ENCODE assay signal across 8 cellular contexts in the genomic region with DNA sequence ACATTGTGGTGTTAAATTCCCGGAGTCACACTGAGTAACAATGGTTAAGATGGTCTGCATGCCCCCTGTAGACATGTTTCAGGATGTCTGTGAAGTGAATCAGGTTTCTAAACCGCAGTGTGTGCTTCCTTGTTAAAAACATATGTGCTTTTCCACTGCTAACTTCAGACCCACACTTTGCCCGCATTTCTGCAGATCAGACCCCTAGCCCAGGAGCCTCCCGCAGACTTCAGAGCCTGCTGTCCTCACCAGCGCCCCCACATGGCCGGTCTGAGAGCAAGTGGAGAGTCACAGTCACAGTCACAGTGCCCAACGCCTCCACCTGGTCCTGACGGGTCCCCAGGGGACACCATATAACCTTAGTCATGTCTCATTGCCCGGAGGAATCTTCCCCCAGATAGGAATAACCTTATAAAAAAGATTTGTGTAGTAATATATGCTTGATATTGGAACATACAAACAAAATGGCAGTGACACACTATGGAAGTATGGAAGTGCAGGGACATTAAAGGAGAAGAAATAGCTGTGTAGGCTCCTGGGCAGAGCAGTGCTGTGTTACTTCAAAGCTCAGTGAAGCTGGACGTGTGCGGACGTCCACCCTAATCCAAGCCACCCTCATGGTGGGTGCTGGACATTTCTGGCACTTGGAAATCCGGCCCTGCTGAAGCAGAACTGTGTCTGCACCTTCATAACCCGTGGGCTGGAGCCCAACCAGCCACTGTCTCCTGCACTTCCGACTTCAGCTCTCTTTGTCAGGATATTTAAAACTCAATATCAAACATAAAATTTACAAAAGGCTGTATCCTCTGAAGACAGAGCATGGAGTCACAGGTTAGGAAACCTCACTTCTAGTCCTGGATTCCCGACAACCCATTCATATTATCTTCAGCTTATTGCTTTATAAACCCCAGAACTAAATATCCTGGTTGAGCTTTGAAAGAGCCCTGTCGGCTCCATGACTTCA. TPM values are rescaled to one million over a fixed set of nuclear protein-coding genes. Genes with fewer than 3 reads are reported as not detected.
DNase-seq lines count a peak whose midpoint lies in the region; ATAC-seq, FAIRE-seq and TF ChIP-seq lines count a peak whose summit lies in the region.

No MANE protein-coding gene starts in this region.

- no peak overlapping the region for H3K4me3 ChIP-seq in H7 (ENCODE audit: insufficient read depth, low read depth, low read length)
- no peak overlapping the region for H3K4me3 ChIP-seq in keratinocyte (ENCODE audit: control insufficient read depth in 2 of 3, extremely low read depth in 1 of 3, insufficient read depth in 2 of 3, low read depth in 1 of 3, low read length in 3 of 3)
- H3K4me3 ChIP-seq in body of pancreas = no peak overlapping the region

- intact Hi-C loops in body of pancreas (cut with DNase I) = no loop called here

- 66 to 68% methylated on average over 17 of the region's 17 CpGs for WGBS in body of pancreas, 2 donors

- H3K36me3 ChIP-seq in H7 (replicated peaks; ENCODE audit: control insufficient read depth, insufficient read depth, low read length) = peaks cover 3% of the 10 kb centered on the region
- peaks cover 2 to 7% of the 10 kb centered on the region in 2 experiments for H3K36me3 ChIP-seq in keratinocyte (ENCODE audit: control insufficient read depth in 2 of 2, extremely low read depth in 1 of 2, insufficient read depth in 2 of 2, low read length in 2 of 2)
- H3K36me3 ChIP-seq in body of pancreas (replicated peaks in 1 of 2; ENCODE audit: insufficient read depth in 1 of 2, low read depth in 2 of 2) = no peaks in the 10 kb centered on the region

- ATAC-seq in activated T-cell treated with anti-CD3 and anti-CD28 coated beads, Interleukin-2, amount 50 U/mL, for 72 hours (replicated peaks in 1 of 2) = peak; percentile 26 to 36
- ATAC-seq in GM18858 (IDR thresholded peaks at IDR 0.05; ENCODE audit: unreplicated experiment) = no peak
- ATAC-seq in body of pancreas = no peak

- peaks cover 0 to 3% of the 10 kb centered on the region in 2 donors for H3K9me3 Mint-ChIP-seq in activated T-cell treated with anti-CD3 and anti-CD28 coated beads, Interleukin-2, amount 50 U/mL, for 72 hours

- DNase-seq in AG20443 (ENCODE audit: low spot score) = peak; percentile 35
- DNase-seq in H7 = peak; percentile 75
- DNase-seq in activated T-cell treated with anti-CD3 and anti-CD28 coated beads, Interleukin-2, amount 50 U/mL, for 72 hours = peak; percentile 55 to 58
- DNase-seq in keratinocyte (ENCODE audit: low read depth, low spot score) = no peak
- no peak for DNase-seq in SW480 (ENCODE audit: low spot score)
- DNase-seq in body of pancreas = no peak
- no peak for DNase-seq in NCI-H1048 (lab: John Stamatoyannopoulos, UW)

- H3K4me3 Mint-ChIP-seq in activated T-cell treated with anti-CD3 and anti-CD28 coated beads, Interleukin-2, amount 50 U/mL, for 72 hours = no peak overlapping the region

- H3K79me2 ChIP-seq in keratinocyte (ENCODE audit: control insufficient read depth, insufficient read depth, low read length) = no peaks in the 10 kb centered on the region

- no peak overlapping the region for H2AFZ ChIP-seq in keratinocyte (ENCODE audit: control insufficient read depth, low read length)

- H3K4me1 Mint-ChIP-seq in activated T-cell treated with anti-CD3 and anti-CD28 coated beads, Interleukin-2, amount 50 U/mL, for 72 hours (ENCODE audit: low read depth) = peaks cover 48% of the 10 kb centered on the region

- H3K9me1 ChIP-seq in keratinocyte (ENCODE audit: control insufficient read depth, extremely low read depth, insufficient read depth, low read length) = no peaks in the 10 kb centered on the region

- H3K27ac ChIP-seq in keratinocyte (ENCODE audit: control insufficient read depth, insufficient read depth, low read length) (no peak overlapping the region), body of pancreas (no peak overlapping the region)

- no peaks in the 10 kb centered on the region for H3K27me3 Mint-ChIP-seq in activated T-cell treated with anti-CD3 and anti-CD28 coated beads, Interleukin-2, amount 50 U/mL, for 72 hours (ENCODE audit: low read depth)

- H4K20me1 ChIP-seq in keratinocyte (ENCODE audit: control insufficient read depth, extremely low read depth, insufficient read depth, low read length) = no peaks in the 10 kb centered on the region

- H3K27me3 ChIP-seq in H7 (ENCODE audit: control insufficient read depth, insufficient read depth, low read length) (no peaks in the 10 kb centered on the region; the same call in 1 of the 2 replicates), keratinocyte (ENCODE audit: control insufficient read depth, extremely low read depth, insufficient read depth, low read length) (no peaks in the 10 kb centered on the region), body of pancreas (no peaks in the 10 kb centered on the region)

- dilution Hi-C loops in keratinocyte (cut with MboI; ENCODE audit: extremely low pct_ligation_motif_present, low sequenced_read_pairs) = no loop called here

- TF ChIP-seq CTCF in keratinocyte (optimal IDR thresholded peaks at IDR 0.05 in 1 of 3, IDR thresholded peaks at IDR 0.05 in 1 of 3, conservative IDR thresholded peaks at IDR 0.05 in 1 of 3; ENCODE audit: extremely low read depth in 1 of 3, insufficient read depth in 2 of 3, low read length in 3 of 3) = peak; percentile 48 to 55 (median 53)
- peak in 2 of 7 experiments; percentile 18 to 22 for TF ChIP-seq CTCF in body of pancreas (IDR thresholded peaks at IDR 0.05)

- FAIRE-seq in keratinocyte (lab: Jason Lieb, UNC) = no peak

- H3K4me1 ChIP-seq in keratinocyte (ENCODE audit: control insufficient read depth, extremely low read depth, insufficient read depth, low read length) (peaks cover 13% of the 10 kb centered on the region), body of pancreas (peaks cover 9% of the 10 kb centered on the region)

- no peak for TF ChIP-seq POLR2A in body of pancreas (IDR thresholded peaks at IDR 0.05)

- no peak overlapping the region for H3K9ac ChIP-seq in keratinocyte (ENCODE audit: control insufficient read depth, extremely low read depth, insufficient read depth, low read length)

- no peak overlapping the region for H3K4me2 ChIP-seq in keratinocyte (ENCODE audit: control insufficient read depth, extremely low read depth, insufficient read depth, low read depth, low read length)

- H3K9me3 ChIP-seq in keratinocyte (ENCODE audit: control insufficient read depth, low read depth, low read length) (no peaks in the 10 kb centered on the region), body of pancreas (no peaks in the 10 kb centered on the region)

- H3K36me3 Mint-ChIP-seq in activated T-cell treated with anti-CD3 and anti-CD28 coated beads, Interleukin-2, amount 50 U/mL, for 72 hours (ENCODE audit: insufficient read depth in 2 of 2) = peaks cover 1 to 12% of the 10 kb centered on the region in 2 donors

- no peak overlapping the region for H3K27ac Mint-ChIP-seq in activated T-cell treated with anti-CD3 and anti-CD28 coated beads, Interleukin-2, amount 50 U/mL, for 72 hours

RNA-seq across cellular contexts. Expression of a gene that starts 29.0 kb away (rescaled TPM):
- 15.2 and 20.6 TPM in 2 replicates for total RNA-seq in H7 (2014; rRNA removed; shearing (Covaris generic))
- 1 to 10 TPM; 6.8 to 9.5 TPM for total RNA-seq in activated T-cell treated with anti-CD3 and anti-CD28 coated beads, Interleukin-2, amount 50 U/mL, for 72 hours
- 42.7 to 56.9 TPM (median 47.1 TPM) in 3 replicates for polyA plus RNA-seq in keratinocyte
- polyA plus RNA-seq in keratinocyte (2011; ENCODE audit: low read depth) = 3.5 TPM
- polyA plus RNA-seq in keratinocyte (2011; cell fraction: cytosol; rRNA removed) = 43.7 and 50.3 TPM in 2 replicates
- polyA plus RNA-seq in keratinocyte (2011; cell fraction: nucleus; rRNA removed) = 29.6 and 32.1 TPM in 2 replicates
- polyA plus RNA-seq in keratinocyte (2012; ENCODE audit: low replicate concordance) = 28.2 and 28.3 TPM in 2 replicates
- polyA minus RNA-seq in keratinocyte = 17.9 to 33.5 TPM (median 25.5 TPM) in 3 replicates
- polyA minus RNA-seq in keratinocyte (2011; cell fraction: cytosol; rRNA and poly(A)+ RNA removed) = 10.7 TPM
- 7.9 and 15.6 TPM in 2 replicates for polyA minus RNA-seq in keratinocyte (2011; cell fraction: nucleus; rRNA and poly(A)+ RNA removed)
- total RNA-seq in body of pancreas = 10 to 100 TPM in 1 of 2 donors, 1 to 10 TPM in 1; 9.6 to 26.5 TPM

RNA-seq across cellular contexts. Expression of a gene that starts 40.3 kb away (rescaled TPM):
- total RNA-seq in H7 (2014; rRNA removed; shearing (Covaris generic)) = 6.7 and 6.9 TPM in 2 replicates
- total RNA-seq in activated T-cell treated with anti-CD3 and anti-CD28 coated beads, Interleukin-2, amount 50 U/mL, for 72 hours = 10 to 100 TPM; 27.8 to 29.7 TPM
- 11.9 to 13.8 TPM (median 12.1 TPM) in 3 replicates for polyA plus RNA-seq in keratinocyte
- polyA plus RNA-seq in keratinocyte (2011; ENCODE audit: low read depth) = 17.4 TPM
- 6.5 and 6.6 TPM in 2 replicates for polyA plus RNA-seq in keratinocyte (2011; cell fraction: cytosol; rRNA removed)
- 29.0 and 31.0 TPM in 2 replicates for polyA plus RNA-seq in keratinocyte (2011; cell fraction: nucleus; rRNA removed)
- polyA plus RNA-seq in keratinocyte (2012; ENCODE audit: low replicate concordance) = 11.3 and 42.3 TPM in 2 replicates
- polyA minus RNA-seq in keratinocyte = 17.5 to 24.9 TPM (median 20.1 TPM) in 3 replicates
- 12.3 TPM for polyA minus RNA-seq in keratinocyte (2011; cell fraction: cytosol; rRNA and poly(A)+ RNA removed)
- 36.4 and 39.5 TPM in 2 replicates for polyA minus RNA-seq in keratinocyte (2011; cell fraction: nucleus; rRNA and poly(A)+ RNA removed)
- 1 to 10 TPM; 4.7 to 7.9 TPM for total RNA-seq in body of pancreas

RNA-seq across cellular contexts. Expression of a gene that starts 43.3 kb away (rescaled TPM):
- total RNA-seq in H7 (2014; rRNA removed; shearing (Covaris generic)) = 130 and 155 TPM in 2 replicates
- total RNA-seq in activated T-cell treated with anti-CD3 and anti-CD28 coated beads, Interleukin-2, amount 50 U/mL, for 72 hours = 100 to 1,000 TPM; 113 to 117 TPM
- 260 to 338 TPM (median 267 TPM) in 3 replicates for polyA plus RNA-seq in keratinocyte
- 230 TPM for polyA plus RNA-seq in keratinocyte (2011; ENCODE audit: low read depth)
- 293 and 341 TPM in 2 replicates for polyA plus RNA-seq in keratinocyte (2011; cell fraction: cytosol; rRNA removed)
- polyA plus RNA-seq in keratinocyte (2011; cell fraction: nucleus; rRNA removed) = 149 and 168 TPM in 2 replicates
- 270 and 343 TPM in 2 replicates for polyA plus RNA-seq in keratinocyte (2012; ENCODE audit: low replicate concordance)
- polyA minus RNA-seq in keratinocyte = 14.6 to 78.3 TPM (median 50.6 TPM) in 3 replicates
- polyA minus RNA-seq in keratinocyte (2011; cell fraction: cytosol; rRNA and poly(A)+ RNA removed) = 91.5 TPM
- polyA minus RNA-seq in keratinocyte (2011; cell fraction: nucleus; rRNA and poly(A)+ RNA removed) = 27.6 and 51.2 TPM in 2 replicates
- 10 to 100 TPM; 16.8 to 65.9 TPM for total RNA-seq in body of pancreas

RNA-seq across cellular contexts. Expression of a gene that starts 55.7 kb away (rescaled TPM):
- total RNA-seq in H7 (2014; rRNA removed; shearing (Covaris generic)) = 0.62 and 2.0 TPM in 2 replicates
- 1 to 10 TPM in 1 of 2 donors, under 1 TPM in 1; 0.72 to 1.1 TPM for total RNA-seq in activated T-cell treated with anti-CD3 and anti-CD28 coated beads, Interleukin-2, amount 50 U/mL, for 72 hours
- polyA plus RNA-seq in keratinocyte = 0.82 to 2.3 TPM (median 1.4 TPM) in 3 replicates
- polyA plus RNA-seq in keratinocyte (2011; ENCODE audit: low read depth) = 1.7 TPM
- 1.7 and 2.5 TPM in 2 replicates for polyA plus RNA-seq in keratinocyte (2011; cell fraction: cytosol; rRNA removed)
- polyA plus RNA-seq in keratinocyte (2011; cell fraction: nucleus; rRNA removed) = 1.4 and 2.1 TPM in 2 replicates
- 0.49 and 1.7 TPM in 2 replicates for polyA plus RNA-seq in keratinocyte (2012; ENCODE audit: low replicate concordance)
- polyA minus RNA-seq in keratinocyte = 0.33 to 0.90 TPM in 2 of 3 replicates, not detected in the other
- polyA minus RNA-seq in keratinocyte (2011; cell fraction: cytosol; rRNA and poly(A)+ RNA removed) = 0.58 TPM
- polyA minus RNA-seq in keratinocyte (2011; cell fraction: nucleus; rRNA and poly(A)+ RNA removed) = 0.21 and 0.54 TPM in 2 replicates
- under 1 TPM in 1 of 2 donors, not detected in 1; 0.26 TPM for total RNA-seq in body of pancreas

Comparison
In these comparisons a context has a peak if more than half of its experiments do, and no peak if none do; other contexts are left out.
1. DNase-seq: peak in AG20443 (single experiment), H7 (single experiment) and activated T-cell treated with anti-CD3 and anti-CD28 coated beads, Interleukin-2, amount 50 U/mL, for 72 hours (2 of 2); none in keratinocyte (single experiment), SW480 (single experiment), body of pancreas (0 of 4) and NCI-H1048 (single experiment).
2. ATAC-seq: peak in activated T-cell treated with anti-CD3 and anti-CD28 coated beads, Interleukin-2, amount 50 U/mL, for 72 hours (2 of 2); none in GM18858 (single experiment) and body of pancreas (single experiment).